ENCODE assay signal across 8 cellular contexts in the genomic region with DNA sequence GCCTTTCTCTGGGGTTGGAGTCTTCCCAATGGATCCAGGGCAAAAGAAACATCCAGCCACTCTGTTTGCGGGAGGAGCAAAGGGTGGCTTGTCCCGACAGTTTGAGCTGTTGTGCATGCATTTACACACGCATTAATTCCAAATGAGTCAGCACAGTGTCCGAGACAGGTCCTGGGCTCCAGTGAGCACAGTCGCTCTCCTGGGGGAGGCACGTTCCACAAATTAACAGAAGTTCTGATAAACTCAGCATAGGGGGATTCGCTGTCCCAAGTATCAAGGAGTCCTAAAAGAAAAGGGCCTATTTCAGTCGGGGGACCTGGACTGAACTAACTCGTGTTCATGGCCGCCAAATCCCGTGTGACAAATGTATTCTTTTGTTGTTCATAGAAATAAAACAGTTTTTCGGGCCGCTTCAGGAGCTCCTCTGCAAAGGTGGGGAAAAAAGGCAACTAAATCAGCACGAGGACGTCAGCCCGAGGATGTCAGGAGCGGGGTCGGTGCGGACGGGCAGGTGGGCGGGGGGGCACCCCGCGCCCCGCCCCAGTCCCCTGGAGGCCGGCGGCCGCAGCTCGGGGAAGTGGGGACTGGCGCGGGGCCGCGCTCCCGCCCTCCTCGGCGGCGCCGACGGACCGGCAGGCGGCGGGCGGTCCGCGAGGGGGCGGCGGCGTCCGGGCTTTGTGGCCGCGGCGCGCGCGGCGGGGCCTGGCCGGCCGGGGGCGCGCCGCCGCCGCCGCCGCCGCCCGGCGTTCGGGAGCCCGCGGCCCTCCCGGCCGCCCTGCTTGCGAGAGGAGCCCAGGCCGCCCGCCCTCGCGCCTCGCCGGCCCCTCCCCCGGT. TPM values are rescaled to one million over a fixed set of nuclear protein-coding genes. Genes with fewer than 3 reads are reported as not detected.
DNase-seq lines count a peak whose midpoint lies in the region; ATAC-seq and TF ChIP-seq lines count a peak whose summit lies in the region.

A gene with protein sequence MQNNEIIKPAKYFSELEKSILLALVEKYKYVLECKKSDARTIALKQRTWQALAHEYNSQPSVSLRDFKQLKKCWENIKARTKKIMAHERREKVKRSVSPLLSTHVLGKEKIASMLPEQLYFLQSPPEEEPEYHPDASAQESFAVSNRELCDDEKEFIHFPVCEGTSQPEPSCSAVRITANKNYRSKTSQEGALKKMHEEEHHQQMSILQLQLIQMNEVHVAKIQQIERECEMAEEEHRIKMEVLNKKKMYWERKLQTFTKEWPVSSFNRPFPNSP (plus strand): TSS at position 612 of the 834 bp plus-strand sequence. CDS start 14,796 bp downstream, outside the sequence.

- ATAC-seq in HG02840 (IDR thresholded peaks at IDR 0.05; ENCODE audit: low FRiP score, unreplicated experiment): peak; percentile 66
- ATAC-seq in WTC11: peak; percentile 75

- H3K4me3 ChIP-seq in kidney epithelial cell (ENCODE audit: low read depth, low read length): peak within 1 kb of the TSS; percentile 67

- POLR2A ChIA-PET in WTC11 (lab: Charles Lee): interaction anchor here (0.6 to 1.1 kb wide), 4 partner anchors 16 to 1487 kb away, joined by 3 to 9 read pairs (median 4); a partner anchor contains a TSS

- no peak for TF ChIP-seq CTCF in WTC11 (IDR thresholded peaks at IDR 0.05)
- peak; percentile 40 for TF ChIP-seq CTCF in chondrocyte (IDR thresholded peaks at IDR 0.05)
- no peak for TF ChIP-seq CTCF in kidney epithelial cell (IDR thresholded peaks at IDR 0.05; ENCODE audit: insufficient read depth, low read length, poor library complexity, severe bottlenecking)

- no peaks in the 10 kb centered on the region for H3K36me3 ChIP-seq in kidney epithelial cell (ENCODE audit: control insufficient read depth, insufficient read depth, low read length)

- H3K36me3 Mint-ChIP-seq in WTC11 (0 out of 2 replicates have a peak, but pooled peaks cover 2% of the 10 kb centered on the region), chondrocyte (ENCODE audit: low read depth) (peaks cover 6% of the 10 kb centered on the region)

- H3K4me1 Mint-ChIP-seq in WTC11 (peaks cover 28% of the 10 kb centered on the region), chondrocyte (ENCODE audit: low read depth) (peaks cover 48% of the 10 kb centered on the region)

- peak within 1 kb of the TSS; percentile 92 for H3K4me3 Mint-ChIP-seq in WTC11
- peak within 1 kb of the TSS; percentile 82 for H3K4me3 Mint-ChIP-seq in chondrocyte (ENCODE audit: unreplicated experiment)

- H3K9me3 Mint-ChIP-seq in WTC11 (no peaks in the 10 kb centered on the region), chondrocyte (ENCODE audit: low read depth) (no peaks in the 10 kb centered on the region)

- CTCF ChIA-PET in WTC11 (lab: Charles Lee): interaction anchor here (0.7 kb wide), 1 partner anchor 11 kb away, joined by 3 read pairs; no protein-coding TSS in a partner anchor

- H3K27me3 Mint-ChIP-seq in WTC11 (ENCODE audit: low read depth) (no peaks in the 10 kb centered on the region), chondrocyte (ENCODE audit: low read depth) (no peaks in the 10 kb centered on the region)

- H3K27ac Mint-ChIP-seq in WTC11 (peak within 1 kb of the TSS; percentile 87), chondrocyte (ENCODE audit: unreplicated experiment) (peak within 1 kb of the TSS; percentile 99)

- H3K27me3 ChIP-seq in kidney epithelial cell (ENCODE audit: control insufficient read depth, insufficient read depth, low read length): no peaks in the 10 kb centered on the region

- DNase-seq in NCI-H2029 (lab: John Stamatoyannopoulos, UW) (peak; percentile 36), NCI-H2029 treated with DMSO at 0.1 percent for 48 hours (lab: John Stamatoyannopoulos, UW) (no peak), NCI-H1694 treated with DMSO at 0.1 percent for 48 hours (lab: John Stamatoyannopoulos, UW) (peak; percentile 50), WTC11 (ENCODE audit: low spot score) (peak; percentile 66), chondrocyte (ENCODE audit: low spot score) (no peak), kidney epithelial cell (ENCODE audit: low read depth) (no peak)
- peak; percentile 2 to 33 for DNase-seq in stimulated activated CD4-positive, alpha-beta T cell treated with anti-CD3 and anti-CD28 coated beads, Interleukin-15, amount 100 ng/mL, for 1 hour (ENCODE audit: low read depth in 1 of 2, low spot score in 1 of 2)

TF ChIP-seq in WTC11, 78 proteins besides CTCF, POLR2A, EP300 and RAD21:
- TF ChIP-seq PRRX2 (CRISPR knock-in tag; IDR thresholded peaks at IDR 0.05): no peak
- TF ChIP-seq, protein P1, sequence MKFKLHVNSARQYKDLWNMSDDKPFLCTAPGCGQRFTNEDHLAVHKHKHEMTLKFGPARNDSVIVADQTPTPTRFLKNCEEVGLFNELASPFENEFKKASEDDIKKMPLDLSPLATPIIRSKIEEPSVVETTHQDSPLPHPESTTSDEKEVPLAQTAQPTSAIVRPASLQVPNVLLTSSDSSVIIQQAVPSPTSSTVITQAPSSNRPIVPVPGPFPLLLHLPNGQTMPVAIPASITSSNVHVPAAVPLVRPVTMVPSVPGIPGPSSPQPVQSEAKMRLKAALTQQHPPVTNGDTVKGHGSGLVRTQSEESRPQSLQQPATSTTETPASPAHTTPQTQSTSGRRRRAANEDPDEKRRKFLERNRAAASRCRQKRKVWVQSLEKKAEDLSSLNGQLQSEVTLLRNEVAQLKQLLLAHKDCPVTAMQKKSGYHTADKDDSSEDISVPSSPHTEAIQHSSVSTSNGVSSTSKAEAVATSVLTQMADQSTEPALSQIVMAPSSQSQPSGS (CRISPR knock-in tag; IDR thresholded peaks at IDR 0.05; ENCODE audit: borderline replicate concordance, low read depth): no peak
- TF ChIP-seq CREM (CRISPR knock-in tag; IDR thresholded peaks at IDR 0.05): 0 out of 2 replicates have a peak, but pooled peaks have one; percentile 56
- 0 out of 2 replicates have a peak, but pooled peaks have one; percentile 26 for TF ChIP-seq SP1 (CRISPR knock-in tag; conservative IDR thresholded peaks at IDR 0.05)
- TF ChIP-seq NFE2L1 (CRISPR knock-in tag; IDR thresholded peaks at IDR 0.05): 0 out of 2 replicates have a peak, but pooled peaks have one; percentile 31
- no peak for TF ChIP-seq CREB1 (CRISPR knock-in tag; IDR thresholded peaks at IDR 0.05)
TF ChIP-seq in WTC11: peak in this region for 3.

RNA-seq across cellular contexts. Expression of the gene that starts here (rescaled TPM):
- total RNA-seq in WTC11 (2021) (28.9 to 30.3 TPM (median 30.2 TPM) in 3 replicates), chondrocyte (43.6 to 59.8 TPM (median 54.0 TPM) in 3 replicates), kidney epithelial cell (76.1 and 77.3 TPM in 2 replicates)

Comparison
In these comparisons a context has a peak if more than half of its experiments do, and no peak if none do; other contexts are left out.
1. DNase-seq: peak in NCI-H2029 (single experiment), NCI-H1694 treated with DMSO at 0.1 percent for 48 hours (single experiment), WTC11 (single experiment) and stimulated activated CD4-positive, alpha-beta T cell treated with anti-CD3 and anti-CD28 coated beads, Interleukin-15, amount 100 ng/mL, for 1 hour (2 of 2); none in NCI-H2029 treated with DMSO at 0.1 percent for 48 hours (single experiment), chondrocyte (single experiment) and kidney epithelial cell (single experiment).